ENCODE assay signal across 19 cellular contexts in genomic region chr14:64656986-64657385, GRCh38. TPM values are rescaled to one million over a fixed set of nuclear protein-coding genes. Genes with fewer than 3 reads are reported as not detected.
DNase-seq lines count a peak whose midpoint lies in the region; ATAC-seq and TF ChIP-seq lines count a peak whose summit lies in the region.
"Had no signal": no experiment of that assay in that cellular context is flagged by ENCODE, and none has a peak within 500 bp of the region (broad histone marks: within the 10 kb centered on the region; RNA-seq: fewer than 3 reads in every experiment).

No MANE protein-coding gene starts in this region.

- H3K4me3 Mint-ChIP-seq in CD8-positive, alpha-beta T cell: no peak overlapping the region
- H3K4me3 Mint-ChIP-seq: activated CD4-positive, alpha-beta memory T cell treated with anti-CD3 and anti-CD28 coated beads for 36 hours; activated T-helper 1 cell treated with anti-CD3 and anti-CD28 coated beads, Interleukin-12 subunit alpha, Interleukin-12 subunit beta, Interleukin-2, Interleukin-4 antibody, amounts not matched to agents 30 ng/mL and 10 ng/mL and 1 ng/mL, durations not matched to agents 14 hours and 24 hours and 36 hours; naive thymus-derived CD8-positive, alpha-beta T cell had no signal

- peak overlapping the region; percentile 17 to 78 (median 70) for H3K27ac ChIP-seq in sigmoid colon
- no peak overlapping the region for H3K27ac ChIP-seq in CD8-positive, alpha-beta T cell (ENCODE audit: low read depth, low read length)
- H3K27ac ChIP-seq: left ventricle myocardium inferior, tibial artery had no signal

- no peaks in the 10 kb centered on the region for H3K9me3 Mint-ChIP-seq in CD8-positive, alpha-beta T cell
- H3K9me3 Mint-ChIP-seq: activated CD4-positive, alpha-beta memory T cell treated with anti-CD3 and anti-CD28 coated beads for 36 hours; activated T-helper 1 cell treated with anti-CD3 and anti-CD28 coated beads, Interleukin-12 subunit alpha, Interleukin-12 subunit beta, Interleukin-2, Interleukin-4 antibody, amounts not matched to agents 30 ng/mL and 10 ng/mL and 1 ng/mL, durations not matched to agents 14 hours and 24 hours and 36 hours; naive thymus-derived CD8-positive, alpha-beta T cell had no signal

- peaks cover 18% of the 10 kb centered on the region for H3K27me3 Mint-ChIP-seq in CD8-positive, alpha-beta T cell (ENCODE audit: low read depth)

- no peaks in the 10 kb centered on the region for H3K9me3 ChIP-seq in sigmoid colon
- no peaks in the 10 kb centered on the region for H3K9me3 ChIP-seq in CD8-positive, alpha-beta T cell (ENCODE audit: low read length)
- H3K9me3 ChIP-seq: left ventricle myocardium inferior, tibial artery had no signal

- H3K27me3 ChIP-seq in sigmoid colon: no peaks in the 10 kb centered on the region
- H3K27me3 ChIP-seq in CD8-positive, alpha-beta T cell (ENCODE audit: insufficient read depth, low read length): no peaks in the 10 kb centered on the region
- H3K27me3 ChIP-seq: tibial artery had no signal

- POLR2A ChIA-PET in CD8-positive, alpha-beta T cell (lab: Charles Lee): no interaction called here

- WGBS in sigmoid colon, 2 donors: 69 to 74% methylated on average over 4 of the region's 4 CpGs

- H3K36me3 ChIP-seq in sigmoid colon: no peaks in the 10 kb centered on the region
- no peaks in the 10 kb centered on the region for H3K36me3 ChIP-seq in CD8-positive, alpha-beta T cell (ENCODE audit: insufficient read depth, low read length)
- H3K36me3 ChIP-seq: left ventricle myocardium inferior, tibial artery had no signal

- TF ChIP-seq POLR2A in sigmoid colon (IDR thresholded peaks at IDR 0.05): no peak

- ATAC-seq in GM18517 (IDR thresholded peaks at IDR 0.05; ENCODE audit: unreplicated experiment) (no peak), GM19023 (IDR thresholded peaks at IDR 0.05; ENCODE audit: unreplicated experiment) (no peak), GM18909 (IDR thresholded peaks at IDR 0.05; ENCODE audit: poor library complexity, unreplicated experiment) (no peak)
- no peak for ATAC-seq in CD8-positive, alpha-beta T cell
- ATAC-seq: naive thymus-derived CD8-positive, alpha-beta T cell had no signal

- peak in 2 of 4 donors; percentile 41 to 87 for TF ChIP-seq EP300 in sigmoid colon (IDR thresholded peaks at IDR 0.05)

- H3K36me3 Mint-ChIP-seq in CD8-positive, alpha-beta T cell: no peaks in the 10 kb centered on the region
- H3K36me3 Mint-ChIP-seq: activated CD4-positive, alpha-beta memory T cell treated with anti-CD3 and anti-CD28 coated beads for 36 hours; naive thymus-derived CD8-positive, alpha-beta T cell had no signal

- H3K4me1 ChIP-seq in sigmoid colon: peaks cover 0 to 28% (median 21%) of the 10 kb centered on the region in 4 donors
- H3K4me1 ChIP-seq in CD8-positive, alpha-beta T cell (ENCODE audit: insufficient read depth, low read length): no peaks in the 10 kb centered on the region

- H3K4me1 Mint-ChIP-seq in CD8-positive, alpha-beta T cell (ENCODE audit: low read depth): peaks cover 11% of the 10 kb centered on the region

- DNase-seq in AG10803 (ENCODE audit: low read depth) (peak; percentile 98), LHCN-M2 (ENCODE audit: low read depth) (peak; percentile 55), fibroblast of peridontal ligament (ENCODE audit: extremely low read depth) (peak; percentile 80), sigmoid colon (peak; percentile 95)
- no peak for DNase-seq in CD8-positive, alpha-beta T cell
- DNase-seq: activated CD4-positive, alpha-beta memory T cell treated with anti-CD3 and anti-CD28 coated beads for 36 hours; cortex of kidney; DMS53; H7; left ventricle myocardium inferior; naive thymus-derived CD8-positive, alpha-beta T cell; NCI-H1105; stimulated activated CD4-positive, alpha-beta T cell treated with anti-CD3 and anti-CD28 coated beads, Interleukin-2, amount 100 ng/mL, for 24 hours had no signal

- TF ChIP-seq CTCF in AG10803 (conservative IDR thresholded peaks at IDR 0.05; ENCODE audit: low read length) (no peak), sigmoid colon (IDR thresholded peaks at IDR 0.05) (no peak)
- TF ChIP-seq CTCF in CD8-positive, alpha-beta T cell (IDR thresholded peaks at IDR 0.05): no peak

- H3K4me3 ChIP-seq in AG10803 (ENCODE audit: low read length) (no peak overlapping the region), sigmoid colon (no peak overlapping the region)
- H3K4me3 ChIP-seq in CD8-positive, alpha-beta T cell (ENCODE audit: low read depth, low read length): no peak overlapping the region
- H3K4me3 ChIP-seq: left ventricle myocardium inferior, tibial artery had no signal

- H3K27ac Mint-ChIP-seq in CD8-positive, alpha-beta T cell: no peak overlapping the region
- H3K27ac Mint-ChIP-seq: activated CD4-positive, alpha-beta memory T cell treated with anti-CD3 and anti-CD28 coated beads for 36 hours; activated T-helper 1 cell treated with anti-CD3 and anti-CD28 coated beads, Interleukin-12 subunit alpha, Interleukin-12 subunit beta, Interleukin-2, Interleukin-4 antibody, amounts not matched to agents 30 ng/mL and 10 ng/mL and 1 ng/mL, durations not matched to agents 14 hours and 24 hours and 36 hours; naive thymus-derived CD8-positive, alpha-beta T cell had no signal

- intact Hi-C loops in sigmoid colon (cut with DNase I): no loop called here
- intact Hi-C loops in CD8-positive, alpha-beta T cell (cut with DNase I, micrococcal nuclease): no loop called here

- CTCF ChIA-PET in CD8-positive, alpha-beta T cell (lab: Charles Lee): no interaction called here

RNA-seq across cellular contexts. Expression of gene PLEKHG3, which starts 47.2 kb away (rescaled TPM):
- total RNA-seq in LHCN-M2 (2014; rRNA removed) (3.5 and 6.0 TPM in 2 replicates), sigmoid colon (10 to 100 TPM; 34.4 to 67.9 (median 52.3) TPM)
- 5.9 TPM for polyA plus RNA-seq in LHCN-M2 (2012)
- 10 to 100 TPM; 16.9 to 26.8 (median 17.4) TPM for polyA plus RNA-seq in sigmoid colon
- total RNA-seq in CD8-positive, alpha-beta T cell: 1 to 10 TPM; 2.5 to 2.7 TPM
- total RNA-seq: OCI-LY7 had no signal

Comparison
In these comparisons a context has a peak if more than half of its experiments do, and no peak if none do; other contexts are left out.
1. DNase-seq: peak in AG10803 (single experiment), LHCN-M2 (single experiment), fibroblast of peridontal ligament (single experiment) and sigmoid colon (single experiment); none in CD8-positive, alpha-beta T cell (0 of 7).